In the genomic region with DNA sequence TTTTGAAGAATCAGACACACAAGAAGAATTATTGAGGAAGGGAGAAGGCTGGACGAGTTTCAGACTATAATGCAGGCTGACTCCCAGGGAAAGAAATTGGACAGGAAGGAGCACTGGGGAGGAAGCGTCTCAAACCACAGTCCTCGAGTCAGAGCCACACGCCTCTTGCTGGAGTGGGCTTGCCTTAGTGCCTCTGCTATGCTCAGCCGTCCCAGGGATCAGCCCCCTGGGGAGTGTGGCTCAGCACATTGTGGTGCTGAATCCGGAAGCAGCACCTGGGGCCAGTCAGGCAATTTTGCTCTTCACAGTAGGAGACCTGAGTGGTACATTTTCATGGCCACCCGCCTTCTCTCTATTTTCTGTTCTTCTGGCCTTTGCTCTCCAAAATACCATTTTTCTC, we compare ENCODE assay signal across 18 cellular contexts.
DNase-seq lines count a peak whose midpoint lies in the region; TF ChIP-seq lines count a peak whose summit lies in the region.
"Had no signal": no experiment of that assay in that cellular context is flagged by ENCODE, and none has a peak within 500 bp of the region (broad histone marks: within the 10 kb centered on the region; RNA-seq: fewer than 3 reads in every experiment).

No MANE protein-coding gene starts in this region.

- no peak overlapping the region for H3T11ph ChIP-seq in H9 (ENCODE audit: low read length)

- no peak overlapping the region for H3K18ac ChIP-seq in H9 (ENCODE audit: insufficient read length, low read depth, low read length)

- H4K5ac ChIP-seq in H9 (ENCODE audit: insufficient read length, low read depth, low read length): no peak overlapping the region

- no peak overlapping the region for H4K8ac ChIP-seq in H9 (replicated peaks; ENCODE audit: insufficient read length, low read depth, low read length)

- H2BK120ac ChIP-seq in H9 (ENCODE audit: low read depth, low read length, poor library complexity, severe bottlenecking): no peak overlapping the region

- no peaks in the 10 kb centered on the region for H3K4me1 ChIP-seq in adipocyte (ENCODE audit: control insufficient read depth, insufficient read depth, low read length)
- no peaks in the 10 kb centered on the region for H3K4me1 ChIP-seq in H9 (ENCODE audit: insufficient read depth, low read length)
- H3K4me1 ChIP-seq: right atrium auricular region, upper lobe of left lung had no signal

- H3K14ac ChIP-seq in H9 (ENCODE audit: insufficient read depth, low read length): no peak overlapping the region

- no peak overlapping the region for H3K4me2 ChIP-seq in H9 (ENCODE audit: insufficient read depth, insufficient read length, low read length)
- H3K4me2 ChIP-seq: hepatocyte had no signal

- peak overlapping the region in 2 of 3 experiments; percentile 49 to 70 for H3K27ac Mint-ChIP-seq in nephron
- no peak overlapping the region for H3K27ac Mint-ChIP-seq in H9
- H3K27ac Mint-ChIP-seq: activated naive CD4-positive, alpha-beta T cell treated with anti-CD3 and anti-CD28 coated beads, Interleukin-2, amount 50 U/mL, for 24 hours; CD14-positive monocyte had no signal

- H3K36me3 ChIP-seq in adipocyte (ENCODE audit: control insufficient read depth, insufficient read depth, low read length, severe bottlenecking): no peaks in the 10 kb centered on the region
- H3K36me3 ChIP-seq: right atrium auricular region, upper lobe of left lung had no signal

- H3K4me3 ChIP-seq in adipocyte (ENCODE audit: low read length) (no peak overlapping the region), lower leg skin (ENCODE audit: low read depth, poor library complexity, severe bottlenecking) (no peak overlapping the region)
- H3K4me3 ChIP-seq: GM23248, hepatocyte, right atrium auricular region, upper lobe of left lung had no signal

- no peaks in the 10 kb centered on the region for H3K36me3 Mint-ChIP-seq in nephron (ENCODE audit: low read depth)
- no peaks in the 10 kb centered on the region for H3K36me3 Mint-ChIP-seq in H9 (ENCODE audit: insufficient read depth in 1 of 3, low read depth in 3 of 3)
- H3K36me3 Mint-ChIP-seq: activated naive CD4-positive, alpha-beta T cell treated with anti-CD3 and anti-CD28 coated beads, Interleukin-2, amount 50 U/mL, for 24 hours; CD14-positive monocyte had no signal

- no peaks in the 10 kb centered on the region for H3K23me2 ChIP-seq in H9 (ENCODE audit: insufficient read length, low read depth, low read length, poor library complexity, severe bottlenecking)

- H3K79me1 ChIP-seq in H9 (ENCODE audit: insufficient read depth, low read depth, low read length, poor library complexity, severe bottlenecking): no peaks in the 10 kb centered on the region

- no peak for TF ChIP-seq CTCF in nephron (IDR thresholded peaks at IDR 0.05; ENCODE audit: unreplicated experiment in 3 of 3)
- TF ChIP-seq CTCF in lower leg skin (IDR thresholded peaks at IDR 0.05): no peak
- TF ChIP-seq CTCF in H9 (conservative IDR thresholded peaks at IDR 0.05): no peak

- no peak overlapping the region for H3K9ac ChIP-seq in adipocyte (ENCODE audit: low read length)
- no peak overlapping the region for H3K9ac ChIP-seq in H9 (ENCODE audit: extremely low read depth, insufficient read length, low read length)
- H3K9ac ChIP-seq: GM23248 had no signal

- no peaks in the 10 kb centered on the region for H4K20me1 ChIP-seq in H9 (ENCODE audit: control insufficient read depth, insufficient read depth, insufficient read length)

- H2BK15ac ChIP-seq in H9 (ENCODE audit: low read depth, low read length): no peak overlapping the region

- H3K9me3 ChIP-seq in adipocyte (ENCODE audit: control insufficient read depth, low read length) (no peaks in the 10 kb centered on the region), H9 (ENCODE audit: control insufficient read depth, low read depth, low read length) (no peaks in the 10 kb centered on the region)
- H3K9me3 ChIP-seq: right atrium auricular region, upper lobe of left lung had no signal

- no peaks in the 10 kb centered on the region for H3K79me2 ChIP-seq in H9 (ENCODE audit: insufficient read depth, low read length)
- H3K79me2 ChIP-seq: hepatocyte had no signal

- peaks cover 6% of the 10 kb centered on the region for H3K27me3 ChIP-seq in adipocyte (replicated peaks; ENCODE audit: control insufficient read depth, insufficient read depth, low read length)
- no peaks in the 10 kb centered on the region for H3K27me3 ChIP-seq in H9 (ENCODE audit: insufficient read depth, low read length)
- H3K27me3 ChIP-seq: hepatocyte, right atrium auricular region, upper lobe of left lung had no signal

- no peak overlapping the region for H2BK5ac ChIP-seq in H9 (ENCODE audit: insufficient read length, low read length)

- intact Hi-C loops in lower leg skin (cut with DNase I; ENCODE audit: low total_unique reads): no loop called here

- H2AFZ ChIP-seq in H9 (ENCODE audit: low read length): no peak overlapping the region
- H2AFZ ChIP-seq: GM23248, hepatocyte had no signal

- DNase-seq in Daoy (ENCODE audit: low read depth) (peak; percentile 68), LoVo (ENCODE audit: low spot score) (peak; percentile 11), adipocyte (ENCODE audit: low read depth) (peak; percentile 18), SHP77 treated with DMSO at 0.1 percent for 48 hours (lab: John Stamatoyannopoulos, UW) (no peak), lower leg skin (ENCODE audit: low spot score in 2 of 2) (no peak), H9 (no peak)
- DNase-seq in activated T-cell treated with anti-CD3 and anti-CD28 coated beads, Interleukin-2, amount 50 U/mL, for 1 hour: no peak
- DNase-seq: GM23248; Karpas-422; stimulated activated CD4-positive, alpha-beta T cell treated with anti-CD3 and anti-CD28 coated beads, Interleukin-2, amount 100 ng/mL, for 48 hours; upper lobe of left lung had no signal

- H3K56ac ChIP-seq in H9 (ENCODE audit: insufficient read length, low read depth, low read length): no peak overlapping the region

- no peak for TF ChIP-seq POLR2A in lower leg skin (IDR thresholded peaks at IDR 0.05)

- 23 to 29% methylated on average over 7 of the region's 7 CpGs for WGBS in lower leg skin, 2 donors
- no CpG with 5 or more reads among the region's 7 CpGs for WGBS in H9 (ENCODE audit: extremely low coverage, insufficient read length, low lambda C conversion rate)

- H2BK12ac ChIP-seq in H9 (ENCODE audit: insufficient read length, low read depth, low read length): no peak overlapping the region

- H3K9me3 Mint-ChIP-seq in nephron: no peaks in the 10 kb centered on the region
- H3K9me3 Mint-ChIP-seq in H9: peaks cover 0 to 2% of the 10 kb centered on the region in 2 experiments; a peak in 1 of 5 replicates
- H3K9me3 Mint-ChIP-seq: activated naive CD4-positive, alpha-beta T cell treated with anti-CD3 and anti-CD28 coated beads, Interleukin-2, amount 50 U/mL, for 24 hours; central memory CD8-positive, alpha-beta T cell had no signal

- H3K27ac ChIP-seq in H9 (ENCODE audit: insufficient read length, low read depth, low read length): no peak overlapping the region
- H3K27ac ChIP-seq: epithelial cell of prostate, GM23248, hepatocyte, right atrium auricular region, upper lobe of left lung had no signal

- H2BK20ac ChIP-seq in H9 (ENCODE audit: low read depth, low read length, poor library complexity, severe bottlenecking): no peak overlapping the region

- no peak overlapping the region for H2AK5ac ChIP-seq in H9 (ENCODE audit: insufficient read length, low read length)

- no peak overlapping the region for H3K4ac ChIP-seq in H9 (ENCODE audit: low read depth, low read length)

- H3K23ac ChIP-seq in H9 (ENCODE audit: insufficient read length, low read depth, low read length): no peak overlapping the region

- H3K4me1 Mint-ChIP-seq in nephron (peaks cover 14% of the 10 kb centered on the region), H9 (peaks cover 8 to 11% of the 10 kb centered on the region in 2 experiments)
- H3K4me1 Mint-ChIP-seq: activated naive CD4-positive, alpha-beta T cell treated with anti-CD3 and anti-CD28 coated beads, Interleukin-2, amount 50 U/mL, for 24 hours; CD14-positive monocyte; central memory CD8-positive, alpha-beta T cell had no signal

- no peak overlapping the region for H3K4me3 Mint-ChIP-seq in nephron
- no peak overlapping the region for H3K4me3 Mint-ChIP-seq in H9
- H3K4me3 Mint-ChIP-seq: activated naive CD4-positive, alpha-beta T cell treated with anti-CD3 and anti-CD28 coated beads, Interleukin-2, amount 50 U/mL, for 24 hours; CD14-positive monocyte; central memory CD8-positive, alpha-beta T cell had no signal

- H3K27me3 Mint-ChIP-seq in nephron (ENCODE audit: low read depth): no peaks in the 10 kb centered on the region
- peaks cover 65% of the 10 kb centered on the region for H3K27me3 Mint-ChIP-seq in H9 (ENCODE audit: low read depth)

- H4K91ac ChIP-seq in H9 (ENCODE audit: insufficient read length, low read depth, low read length): no peak overlapping the region

Comparison
In these comparisons a context has a peak if more than half of its experiments do, and no peak if none do; other contexts are left out.
1. DNase-seq: peak in Daoy (single experiment), LoVo (single experiment) and adipocyte (single experiment); none in SHP77 treated with DMSO at 0.1 percent for 48 hours (single experiment), activated T-cell treated with anti-CD3 and anti-CD28 coated beads, Interleukin-2, amount 50 U/mL, for 1 hour (single experiment), lower leg skin (0 of 2) and H9 (single experiment).
2. H3K27ac Mint-ChIP-seq: peak in nephron (2 of 3); none in H9 (0 of 3).